ENCODE assay signal across 2 cellular contexts in genomic region chr14:74834682-74835392, GRCh38.
TF ChIP-seq lines count a peak whose summit lies in the region.

No MANE protein-coding gene starts in this region.

TF ChIP-seq in SK-N-SH treated with all-trans-retinoic acid at 6 μM for 48 hours, 23 proteins besides CTCF, POLR2A, EP300 and RAD21 (continued from another document):
- TF ChIP-seq CREB5 (CRISPR knock-in tag; IDR thresholded peaks at IDR 0.05; ENCODE audit: low read depth), result no peak
- TF ChIP-seq ISL1 (CRISPR knock-in tag; IDR thresholded peaks at IDR 0.05), result no peak
- TF ChIP-seq ZNF565 (CRISPR knock-in tag; conservative IDR thresholded peaks at IDR 0.05; ENCODE audit: low read depth), result no peak
- no peak for TF ChIP-seq ZNF8 (CRISPR knock-in tag; IDR thresholded peaks at IDR 0.05)
- no peak for TF ChIP-seq POU6F1 (CRISPR knock-in tag; IDR thresholded peaks at IDR 0.05; ENCODE audit: borderline replicate concordance, low read depth)
- TF ChIP-seq ARNTL (CRISPR knock-in tag; IDR thresholded peaks at IDR 0.05; ENCODE audit: borderline replicate concordance, low read depth), result no peak

TF ChIP-seq in GM23338, 12 proteins besides CTCF, POLR2A, EP300 and RAD21 (continued from another document):
- TF ChIP-seq, protein P1, sequence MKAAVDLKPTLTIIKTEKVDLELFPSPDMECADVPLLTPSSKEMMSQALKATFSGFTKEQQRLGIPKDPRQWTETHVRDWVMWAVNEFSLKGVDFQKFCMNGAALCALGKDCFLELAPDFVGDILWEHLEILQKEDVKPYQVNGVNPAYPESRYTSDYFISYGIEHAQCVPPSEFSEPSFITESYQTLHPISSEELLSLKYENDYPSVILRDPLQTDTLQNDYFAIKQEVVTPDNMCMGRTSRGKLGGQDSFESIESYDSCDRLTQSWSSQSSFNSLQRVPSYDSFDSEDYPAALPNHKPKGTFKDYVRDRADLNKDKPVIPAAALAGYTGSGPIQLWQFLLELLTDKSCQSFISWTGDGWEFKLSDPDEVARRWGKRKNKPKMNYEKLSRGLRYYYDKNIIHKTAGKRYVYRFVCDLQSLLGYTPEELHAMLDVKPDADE (IDR thresholded peaks at IDR 0.05), result no peak
TF ChIP-seq in GM23338: peak in this region for 0.
